19 cellular contexts compared by ENCODE assay signal in the genomic region with DNA sequence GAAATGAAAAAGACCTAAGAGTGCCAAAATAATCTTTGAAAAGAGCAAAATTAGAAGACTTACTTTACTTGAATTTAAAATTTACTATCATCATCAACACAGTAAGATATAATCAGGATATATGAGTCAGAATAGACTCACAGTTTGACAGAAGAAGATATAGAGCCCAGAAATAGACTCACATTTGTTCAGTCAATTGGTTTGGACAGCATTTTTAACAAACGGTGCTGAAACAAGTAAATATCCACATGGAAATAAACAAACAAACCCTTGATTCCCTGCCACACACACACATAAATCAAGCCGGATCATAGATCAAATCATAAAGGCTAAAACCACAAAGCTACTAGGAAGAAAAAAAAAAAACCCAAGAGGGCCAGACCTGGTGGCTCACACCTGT.
"Had no signal": no experiment of that assay in that cellular context is flagged by ENCODE, and none has a peak within 500 bp of the region (broad histone marks: within the 10 kb centered on the region; RNA-seq: fewer than 3 reads in every experiment).

No MANE protein-coding gene starts in this region.

- H3K27me3 ChIP-seq: brain microvascular endothelial cell, colonic mucosa, neural progenitor cell, transverse colon, uterus had no signal

- H3K36me3 ChIP-seq: brain microvascular endothelial cell, colonic mucosa, heart right ventricle, left ventricle myocardium inferior, neural progenitor cell, transverse colon, uterus had no signal

- H3K4me3 ChIP-seq: colonic mucosa, heart right ventricle, left ventricle myocardium inferior, neural progenitor cell, transverse colon, uterus had no signal

- H3K4me3 Mint-ChIP-seq: activated CD4-positive, alpha-beta T cell treated with anti-CD3 and anti-CD28 coated beads, Interleukin-2, amount 10 ng/mL, durations not matched to agents 7 days and 5 days; activated naive CD4-positive, alpha-beta T cell treated with anti-CD3 and anti-CD28 coated beads, Interleukin-2, amount 10 ng/mL, durations not matched to agents 7 days and 5 days; activated T-cell treated with anti-CD3 and anti-CD28 coated beads, Interleukin-2, amount 50 U/mL, for 4 hours; central memory CD8-positive, alpha-beta T cell; endodermal cell; neural progenitor cell had no signal

- H3K27ac ChIP-seq: brain microvascular endothelial cell, colonic mucosa, heart right ventricle, left ventricle myocardium inferior, neural progenitor cell, transverse colon, uterus had no signal

- H3K9me3 ChIP-seq: colonic mucosa, transverse colon, uterus had no signal

- H3K27me3 Mint-ChIP-seq: activated CD4-positive, alpha-beta T cell treated with anti-CD3 and anti-CD28 coated beads, Interleukin-2, amount 10 ng/mL, durations not matched to agents 7 days and 5 days; activated naive CD4-positive, alpha-beta T cell treated with anti-CD3 and anti-CD28 coated beads, Interleukin-2, amount 10 ng/mL, durations not matched to agents 7 days and 5 days; progenitor cell of endocrine pancreas had no signal

- H3K4me2 ChIP-seq: neural progenitor cell had no signal

- H3K9me3 Mint-ChIP-seq: neural progenitor cell had no signal

- H3K4me1 Mint-ChIP-seq: activated CD4-positive, alpha-beta T cell treated with anti-CD3 and anti-CD28 coated beads, Interleukin-2, amount 10 ng/mL, durations not matched to agents 7 days and 5 days; central memory CD8-positive, alpha-beta T cell; neural progenitor cell had no signal

- H3K27ac Mint-ChIP-seq: activated CD4-positive, alpha-beta T cell treated with anti-CD3 and anti-CD28 coated beads, Interleukin-2, amount 10 ng/mL, durations not matched to agents 7 days and 5 days; activated naive CD4-positive, alpha-beta T cell treated with anti-CD3 and anti-CD28 coated beads, Interleukin-2, amount 10 ng/mL, durations not matched to agents 7 days and 5 days; endodermal cell; neural progenitor cell; progenitor cell of endocrine pancreas had no signal

- H3K9ac ChIP-seq: neural progenitor cell had no signal

- H3K36me3 Mint-ChIP-seq: activated naive CD4-positive, alpha-beta T cell treated with anti-CD3 and anti-CD28 coated beads, Interleukin-2, amount 10 ng/mL, durations not matched to agents 7 days and 5 days; neural progenitor cell had no signal

- ATAC-seq: activated CD4-positive, CD25-positive, alpha-beta regulatory T cell treated with anti-CD3 and anti-CD28 coated beads, Interleukin-2, amount 50 U/mL, for 24 hours; activated T-cell treated with anti-CD3 and anti-CD28 coated beads, Interleukin-2, amount 50 U/mL, for 4 hours; heart right ventricle; stimulated activated naive CD8-positive, alpha-beta T cell treated with anti-CD3 and anti-CD28 coated beads, Interleukin-15, Interleukin-2, amounts not matched to agents 100 U/mL and 50 U/mL, for 24 hours had no signal

- DNase-seq: activated CD4-positive, alpha-beta T cell treated with anti-CD3 and anti-CD28 coated beads, Interleukin-2, amount 10 ng/mL, durations not matched to agents 7 days and 5 days; activated CD8-positive, alpha-beta memory T cell treated with anti-CD3 and anti-CD28 coated beads, Interleukin-2, amount 50 U/mL, for 4 hours; activated naive CD4-positive, alpha-beta T cell treated with anti-CD3 and anti-CD28 coated beads, Interleukin-2, amount 10 ng/mL, durations not matched to agents 7 days and 5 days; activated T-cell treated with anti-CD3 and anti-CD28 coated beads, Interleukin-2, amount 50 U/mL, for 4 hours; aorta; brain microvascular endothelial cell; colonic mucosa; endodermal cell; heart right ventricle; kidney glomerular epithelial cell; left ventricle myocardium inferior; stimulated activated CD4-positive, alpha-beta T cell treated with anti-CD3 and anti-CD28 coated beads, Interleukin-2, amount 100 ng/mL, for 24 hours; stimulated activated naive CD8-positive, alpha-beta T cell treated with anti-CD3 and anti-CD28 coated beads, Interleukin-15, Interleukin-2, amounts not matched to agents 100 U/mL and 50 U/mL, for 24 hours; transverse colon; uterus had no signal

- H2AFZ ChIP-seq: neural progenitor cell had no signal

- H3K4me1 ChIP-seq: colonic mucosa, heart right ventricle, left ventricle myocardium inferior, neural progenitor cell, transverse colon, uterus had no signal
